In genomic region chrX:53332204-53332603, GRCh38 we compare ENCODE assay signal across 26 cellular contexts.
"Had no signal": no experiment of that assay in that cellular context is flagged by ENCODE, and none has a peak within 500 bp of the region (broad histone marks: within the 10 kb centered on the region; RNA-seq: fewer than 3 reads in every experiment).

No MANE protein-coding gene starts in this region.

- H3K9me3 ChIP-seq: neutrophil, ovary, psoas muscle, right lobe of liver, spleen, stomach, thoracic aorta, thyroid gland, tibial nerve, upper lobe of left lung, vagina had no signal

- H3K4me1 ChIP-seq: parathyroid adenoma, psoas muscle, right lobe of liver, spleen, stomach, thyroid gland, tibial nerve, upper lobe of left lung, vagina had no signal

- H3K36me3 ChIP-seq: neural progenitor cell, neutrophil, ovary, right lobe of liver, spleen, stomach, thoracic aorta, thyroid gland, tibial nerve, upper lobe of left lung, vagina had no signal

- ATAC-seq: naive thymus-derived CD4-positive, alpha-beta T cell; natural killer cell; psoas muscle; right cardiac atrium; right lobe of liver; stimulated activated effector memory CD8-positive, alpha-beta T cell treated with anti-CD3 and anti-CD28 coated beads, Interleukin-12 subunit alpha, Interleukin-12 subunit beta, amount 100 ng/mL, for 72 hours; stimulated activated naive B cell treated with anti-CD40 and anti-IgM and Interleukin-4, amounts not matched to agents 10 μg/mL and 1 μg/mL and 100 μg/mL, for 72 hours had no signal

- H3K27ac ChIP-seq: neural progenitor cell, neutrophil, ovary, parathyroid adenoma, psoas muscle, right lobe of liver, skin epidermis, spleen, stomach, thoracic aorta, thyroid gland, tibial nerve, upper lobe of left lung, vagina had no signal

- H3K4me3 ChIP-seq: neural progenitor cell, ovary, psoas muscle, right lobe of liver, skin epidermis, smooth muscle cell, spleen, stomach, thoracic aorta, thyroid gland, tibial nerve, upper lobe of left lung, vagina had no signal

- H3K27me3 ChIP-seq: neural progenitor cell, ovary, thyroid gland, upper lobe of left lung, vagina had no signal

- DNase-seq: naive thymus-derived CD4-positive, alpha-beta T cell; natural killer cell; ovary; psoas muscle; right cardiac atrium; right lobe of liver; spleen; stimulated activated CD4-positive, alpha-beta T cell treated with anti-CD3 and anti-CD28 coated beads, Interleukin-15, amount 100 ng/mL, for 24 hours; stimulated activated CD4-positive, alpha-beta T cell treated with anti-CD3 and anti-CD28 coated beads, Interleukin-2, amount 100 ng/mL, for 24 hours; stimulated activated CD4-positive, alpha-beta T cell treated with anti-CD3 and anti-CD28 coated beads, Interleukin-2, amount 100 ng/mL, for 48 hours; stimulated activated CD4-positive, alpha-beta T cell treated with anti-CD3 and anti-CD28 coated beads, Interleukin-4, amount 100 ng/mL, for 24 hours; stimulated activated naive B cell treated with anti-CD40 and anti-IgM and Interleukin-4, amounts not matched to agents 10 μg/mL and 1 μg/mL and 100 μg/mL, for 72 hours; stimulated activated naive CD4-positive, alpha-beta T cell treated with Interleukin-2 at 50 U/mL for 16 hours; stomach; thyroid gland; trophoblast cell; upper lobe of left lung had no signal
